Comparison of ENCODE assay signal across 18 cellular contexts in genomic region chr11:14552089-14552488, GRCh38.
"Had no signal": no experiment of that assay in that cellular context is flagged by ENCODE, and none has a peak within 500 bp of the region (broad histone marks: within the 10 kb centered on the region; RNA-seq: fewer than 3 reads in every experiment).

No MANE protein-coding gene starts in this region.

- ATAC-seq: effector memory CD8-positive, alpha-beta T cell; left colon; psoas muscle; sciatic nerve; stimulated activated memory B cell treated with anti-CD40 and anti-IgM and Interleukin-4, amounts not matched to agents 10 μg/mL and 1 μg/mL and 100 μg/mL, for 72 hours; upper lobe of right lung had no signal

- H3K4me3 ChIP-seq: lung, ovary, psoas muscle, spleen, thoracic aorta, upper lobe of right lung had no signal

- H3K27me3 Mint-ChIP-seq: activated naive CD8-positive, alpha-beta T cell treated with anti-CD3 and anti-CD28 coated beads for 36 hours; effector memory CD8-positive, alpha-beta T cell had no signal

- H3K36me3 Mint-ChIP-seq: stimulated activated memory B cell treated with anti-CD40 and anti-IgM and Interleukin-4, amounts not matched to agents 10 μg/mL and 1 μg/mL and 100 μg/mL, for 72 hours had no signal

- H3K4me1 ChIP-seq: psoas muscle had no signal

- DNase-seq: activated CD4-positive, CD25-positive, alpha-beta regulatory T cell treated with anti-CD3 and anti-CD28 coated beads, Interleukin-2, amount 50 U/mL, for 72 hours; activated naive CD4-positive, alpha-beta T cell; activated naive CD8-positive, alpha-beta T cell treated with anti-CD3 and anti-CD28 coated beads for 36 hours; amniotic stem cell; effector memory CD8-positive, alpha-beta T cell; hippocampal formation; left colon; ovary; psoas muscle; spleen; stimulated activated CD4-positive, alpha-beta T cell treated with anti-CD3 and anti-CD28 coated beads, Interleukin-4, amount 100 ng/mL, for 4 hours; T-helper 2 cell; upper lobe of right lung had no signal

- H3K4me1 Mint-ChIP-seq: stimulated activated memory B cell treated with anti-CD40 and anti-IgM and Interleukin-4, amounts not matched to agents 10 μg/mL and 1 μg/mL and 100 μg/mL, for 72 hours had no signal

- H3K27me3 ChIP-seq: ovary, spleen, upper lobe of right lung had no signal

- H3K27ac ChIP-seq: ovary, psoas muscle, spleen, thoracic aorta, upper lobe of right lung, VCaP had no signal

- H3K27ac Mint-ChIP-seq: activated naive CD8-positive, alpha-beta T cell treated with anti-CD3 and anti-CD28 coated beads for 36 hours; effector memory CD8-positive, alpha-beta T cell; stimulated activated memory B cell treated with anti-CD40 and anti-IgM and Interleukin-4, amounts not matched to agents 10 μg/mL and 1 μg/mL and 100 μg/mL, for 72 hours had no signal

- H3K9me3 ChIP-seq: ovary, psoas muscle, spleen, thoracic aorta, upper lobe of right lung had no signal

- H3K4me3 Mint-ChIP-seq: activated naive CD8-positive, alpha-beta T cell treated with anti-CD3 and anti-CD28 coated beads for 36 hours; effector memory CD8-positive, alpha-beta T cell; stimulated activated memory B cell treated with anti-CD40 and anti-IgM and Interleukin-4, amounts not matched to agents 10 μg/mL and 1 μg/mL and 100 μg/mL, for 72 hours had no signal

- H3K36me3 ChIP-seq: ovary, spleen, thoracic aorta, upper lobe of right lung had no signal

- H3K9me3 Mint-ChIP-seq: effector memory CD8-positive, alpha-beta T cell; stimulated activated memory B cell treated with anti-CD40 and anti-IgM and Interleukin-4, amounts not matched to agents 10 μg/mL and 1 μg/mL and 100 μg/mL, for 72 hours had no signal
